Comparison of ENCODE assay signal across 12 cellular contexts in genomic region chr1:207097871-207098324, GRCh38. TPM values are rescaled to one million over a fixed set of nuclear protein-coding genes. Genes with fewer than 3 reads are reported as not detected.
DNase-seq lines count a peak whose midpoint lies in the region; ATAC-seq and TF ChIP-seq lines count a peak whose summit lies in the region.
"Had no signal": no experiment of that assay in that cellular context is flagged by ENCODE, and none has a peak within 500 bp of the region (broad histone marks: within the 10 kb centered on the region; RNA-seq: fewer than 3 reads in every experiment).

No MANE protein-coding gene starts in this region.

- H3K27ac ChIP-seq in gastrocnemius medialis (no peak overlapping the region), osteoblast (ENCODE audit: low read depth, low read length) (no peak overlapping the region)
- H3K27ac ChIP-seq: BLaER1 treated with 17β-estradiol and CSF1 and Interleukin-3, amounts not matched to agents 10 nM and 100 nM; foreskin keratinocyte; SK-N-MC had no signal

- H2AFZ ChIP-seq in osteoblast (ENCODE audit: low read length): no peak overlapping the region

- H3K27me3 Mint-ChIP-seq in activated CD8-positive, alpha-beta T cell treated with anti-CD3 and anti-CD28 coated beads, Interleukin-2, amount 10 ng/mL, durations not matched to agents 7 days and 5 days (ENCODE audit: low read depth): peaks cover 8% of the 10 kb centered on the region
- H3K27me3 Mint-ChIP-seq in type B pancreatic cell: peaks cover 5% of the 10 kb centered on the region

- H3K4me3 ChIP-seq in gastrocnemius medialis (no peak overlapping the region), osteoblast (ENCODE audit: insufficient read depth, low read length) (no peak overlapping the region)
- H3K4me3 ChIP-seq: BLaER1 treated with 17β-estradiol and CSF1 and Interleukin-3, amounts not matched to agents 10 nM and 100 nM; SK-N-MC had no signal

- H3K4me1 Mint-ChIP-seq in activated CD8-positive, alpha-beta T cell treated with anti-CD3 and anti-CD28 coated beads, Interleukin-2, amount 10 ng/mL, durations not matched to agents 7 days and 5 days (ENCODE audit: low read depth): peaks cover 9% of the 10 kb centered on the region
- H3K4me1 Mint-ChIP-seq in type B pancreatic cell (ENCODE audit: unreplicated experiment): no peaks in the 10 kb centered on the region

- H3K27me3 ChIP-seq in gastrocnemius medialis: no peaks in the 10 kb centered on the region
- no peaks in the 10 kb centered on the region for H3K27me3 ChIP-seq in osteoblast (ENCODE audit: insufficient read depth, low read length)
- H3K27me3 ChIP-seq: BLaER1 treated with 17β-estradiol and CSF1 and Interleukin-3, amounts not matched to agents 10 nM and 100 nM had no signal

- H3K36me3 ChIP-seq in gastrocnemius medialis: no peaks in the 10 kb centered on the region
- no peaks in the 10 kb centered on the region for H3K36me3 ChIP-seq in osteoblast (ENCODE audit: insufficient read depth, low read length)
- H3K36me3 ChIP-seq: BLaER1 treated with 17β-estradiol and CSF1 and Interleukin-3, amounts not matched to agents 10 nM and 100 nM had no signal

- intact Hi-C loops in gastrocnemius medialis (cut with DNase I; ENCODE audit: low total_unique reads): no loop called here

- H4K20me1 ChIP-seq in osteoblast (ENCODE audit: insufficient read depth, low read length): no peaks in the 10 kb centered on the region
- H4K20me1 ChIP-seq: BLaER1 treated with 17β-estradiol and CSF1 and Interleukin-3, amounts not matched to agents 10 nM and 100 nM had no signal

- no peak for TF ChIP-seq POLR2A in gastrocnemius medialis (IDR thresholded peaks at IDR 0.05)

- no peak overlapping the region for H3K4me3 Mint-ChIP-seq in activated CD8-positive, alpha-beta T cell treated with anti-CD3 and anti-CD28 coated beads, Interleukin-2, amount 10 ng/mL, durations not matched to agents 7 days and 5 days
- no peak overlapping the region for H3K4me3 Mint-ChIP-seq in type B pancreatic cell

- CTCF ChIA-PET in activated CD8-positive, alpha-beta T cell treated with anti-CD3 and anti-CD28 coated beads, Interleukin-2, amount 10 ng/mL, durations not matched to agents 7 days and 5 days (lab: Charles Lee): interaction anchor here (1.1 to 1.2 kb wide), 3 partner anchors 9 to 90 kb away, joined by 3 to 8 read pairs (median 3); partner anchors contain the start of gene C4BPB

- H3K36me3 Mint-ChIP-seq in activated CD8-positive, alpha-beta T cell treated with anti-CD3 and anti-CD28 coated beads, Interleukin-2, amount 10 ng/mL, durations not matched to agents 7 days and 5 days (ENCODE audit: low read depth): peaks cover 17% of the 10 kb centered on the region
- no peaks in the 10 kb centered on the region for H3K36me3 Mint-ChIP-seq in type B pancreatic cell

- TF ChIP-seq CTCF in type B pancreatic cell (conservative IDR thresholded peaks at IDR 0.05) (no peak), gastrocnemius medialis (IDR thresholded peaks at IDR 0.05 in 4 of 5, conservative IDR thresholded peaks at IDR 0.05 in 1 of 5) (no peak), osteoblast (IDR thresholded peaks at IDR 0.05; ENCODE audit: extremely low read depth, low read depth, low read length) (no peak)

- H3K9me3 ChIP-seq in gastrocnemius medialis (no peaks in the 10 kb centered on the region), osteoblast (ENCODE audit: low read depth, low read length) (no peaks in the 10 kb centered on the region)

- peak; percentile 96 for ATAC-seq in HG03045 (IDR thresholded peaks at IDR 0.05; ENCODE audit: unreplicated experiment)
- ATAC-seq in activated CD8-positive, alpha-beta T cell treated with anti-CD3 and anti-CD28 coated beads, Interleukin-2, amount 10 ng/mL, durations not matched to agents 7 days and 5 days: peak; percentile 27
- ATAC-seq in gastrocnemius medialis: no peak
- ATAC-seq: foreskin keratinocyte had no signal

- in situ Hi-C loops in gastrocnemius medialis (cut with MboI; ENCODE audit: low sequenced_read_pairs in 4 of 4): no loop called here

- peak overlapping the region; percentile 27 for H3K27ac Mint-ChIP-seq in activated CD8-positive, alpha-beta T cell treated with anti-CD3 and anti-CD28 coated beads, Interleukin-2, amount 10 ng/mL, durations not matched to agents 7 days and 5 days
- H3K27ac Mint-ChIP-seq in type B pancreatic cell: peak overlapping the region; percentile 15

- H3K9me3 Mint-ChIP-seq in activated CD8-positive, alpha-beta T cell treated with anti-CD3 and anti-CD28 coated beads, Interleukin-2, amount 10 ng/mL, durations not matched to agents 7 days and 5 days (ENCODE audit: insufficient read depth): no peaks in the 10 kb centered on the region
- no peaks in the 10 kb centered on the region for H3K9me3 Mint-ChIP-seq in type B pancreatic cell

- no peak overlapping the region for H3K4me2 ChIP-seq in osteoblast (ENCODE audit: insufficient read depth, low read length)
- H3K4me2 ChIP-seq: BLaER1 treated with 17β-estradiol and CSF1 and Interleukin-3, amounts not matched to agents 10 nM and 100 nM had no signal

- DNase-seq in stimulated activated naive CD4-positive, alpha-beta T cell treated with Interleukin-2 at 50 U/mL for 16 hours (lab: John Stamatoyannopoulos, UW): peak; percentile 5
- DNase-seq in stimulated activated naive CD4-positive, alpha-beta T cell (lab: John Stamatoyannopoulos, UW): no peak
- DNase-seq in activated CD8-positive, alpha-beta T cell treated with anti-CD3 and anti-CD28 coated beads, Interleukin-2, amount 10 ng/mL, durations not matched to agents 7 days and 5 days: no peak
- DNase-seq in type B pancreatic cell (ENCODE audit: extremely low spot score, unreplicated experiment) (no peak), amniotic stem cell (lab: John Stamatoyannopoulos, UW) (no peak), gastrocnemius medialis (no peak), osteoblast (ENCODE audit: insufficient read length, low spot score, missing footprints) (no peak)
- DNase-seq: mesendoderm had no signal

- H3K79me2 ChIP-seq in osteoblast (ENCODE audit: insufficient read depth, low read length): no peaks in the 10 kb centered on the region

- no peaks in the 10 kb centered on the region for H3K4me1 ChIP-seq in gastrocnemius medialis
- H3K4me1 ChIP-seq in osteoblast (ENCODE audit: insufficient read depth, low read length): no peaks in the 10 kb centered on the region
- H3K4me1 ChIP-seq: BLaER1 treated with 17β-estradiol and CSF1 and Interleukin-3, amounts not matched to agents 10 nM and 100 nM; foreskin keratinocyte had no signal

- POLR2A ChIA-PET in activated CD8-positive, alpha-beta T cell treated with anti-CD3 and anti-CD28 coated beads, Interleukin-2, amount 10 ng/mL, durations not matched to agents 7 days and 5 days (lab: Charles Lee): interaction anchor here (1.0 kb wide), 1 partner anchor 223 kb away, joined by 4 read pairs; the partner anchor contains the start of gene CD55

RNA-seq across cellular contexts. Expression of gene C4BPA, which starts 6.1 kb away (rescaled TPM):
- total RNA-seq in activated CD8-positive, alpha-beta T cell treated with anti-CD3 and anti-CD28 coated beads, Interleukin-2, amount 10 ng/mL, durations not matched to agents 7 days and 5 days: not detected
- total RNA-seq in type B pancreatic cell (ENCODE audit: low replicate concordance) (0.87 and 6.8 TPM in 2 replicates), gastrocnemius medialis (1 to 10 TPM in 1 of 4 donors, under 1 TPM in 1, not detected in 2; 0.81 to 2.8 TPM), osteoblast (not detected in 2 replicates)
- total RNA-seq: foreskin keratinocyte had no signal

RNA-seq across cellular contexts. Expression of gene C4BPB, which starts 9.2 kb away (rescaled TPM):
- total RNA-seq in activated CD8-positive, alpha-beta T cell treated with anti-CD3 and anti-CD28 coated beads, Interleukin-2, amount 10 ng/mL, durations not matched to agents 7 days and 5 days: 1 to 10 TPM; 1.7 to 3.2 TPM
- total RNA-seq in type B pancreatic cell (ENCODE audit: low replicate concordance) (0.36 and 4.4 TPM in 2 replicates), gastrocnemius medialis (under 1 TPM in 2 of 4 donors, not detected in 2; 0.46 to 0.62 TPM), osteoblast (not detected in 2 replicates)
- total RNA-seq: foreskin keratinocyte had no signal

RNA-seq across cellular contexts. Expression of gene PFKFB2, which starts 44.8 kb away (rescaled TPM):
- total RNA-seq in activated CD8-positive, alpha-beta T cell treated with anti-CD3 and anti-CD28 coated beads, Interleukin-2, amount 10 ng/mL, durations not matched to agents 7 days and 5 days: 1 to 10 TPM; 5.0 to 6.6 TPM
- total RNA-seq in type B pancreatic cell (ENCODE audit: low replicate concordance): 18.7 and 31.4 TPM in 2 replicates
- 10 to 100 TPM; 35.5 to 40.3 (median 37.6) TPM for total RNA-seq in gastrocnemius medialis
- total RNA-seq in osteoblast: 14.5 and 17.7 TPM in 2 replicates

RNA-seq across cellular contexts. Expression of gene YOD1, which starts 46.9 kb away (rescaled TPM):
- 1 to 10 TPM; 7.7 to 8.7 TPM for total RNA-seq in activated CD8-positive, alpha-beta T cell treated with anti-CD3 and anti-CD28 coated beads, Interleukin-2, amount 10 ng/mL, durations not matched to agents 7 days and 5 days
- total RNA-seq in type B pancreatic cell (ENCODE audit: low replicate concordance): 12.3 and 15.0 TPM in 2 replicates
- total RNA-seq in gastrocnemius medialis: 1 to 10 TPM; 3.0 to 6.7 (median 6.2) TPM
- 8.0 and 8.3 TPM in 2 replicates for total RNA-seq in osteoblast

Comparison
In these comparisons a context has a peak if more than half of its experiments do, and no peak if none do; other contexts are left out.
1. ATAC-seq: peak in HG03045 (single experiment) and activated CD8-positive, alpha-beta T cell treated with anti-CD3 and anti-CD28 coated beads, Interleukin-2, amount 10 ng/mL, durations not matched to agents 7 days and 5 days (single experiment); none in gastrocnemius medialis (0 of 2).